In genomic region chr1:19658186-19658585, GRCh38 we compare ENCODE assay signal across 1 cellular context.
TF ChIP-seq lines count a peak whose summit lies in the region.

No MANE protein-coding gene starts in this region.

TF ChIP-seq in H1, 55 proteins besides CTCF, POLR2A, EP300 and RAD21:
- no peak for TF ChIP-seq KDM1A (IDR thresholded peaks at IDR 0.05; ENCODE audit: borderline replicate concordance, low read length)
- no peak for TF ChIP-seq RXRA (IDR thresholded peaks at IDR 0.05; ENCODE audit: insufficient read depth, low read depth, low read length)
- TF ChIP-seq GTF2F1 (IDR thresholded peaks at IDR 0.05; ENCODE audit: borderline replicate concordance, low read depth, low read length), result no peak
- no peak for TF ChIP-seq CHD7 (IDR thresholded peaks at IDR 0.05; ENCODE audit: insufficient replicate concordance, low read length)
- no peak for TF ChIP-seq NRF1 (IDR thresholded peaks at IDR 0.05; ENCODE audit: low read depth, low read length)
